In the genomic region with DNA sequence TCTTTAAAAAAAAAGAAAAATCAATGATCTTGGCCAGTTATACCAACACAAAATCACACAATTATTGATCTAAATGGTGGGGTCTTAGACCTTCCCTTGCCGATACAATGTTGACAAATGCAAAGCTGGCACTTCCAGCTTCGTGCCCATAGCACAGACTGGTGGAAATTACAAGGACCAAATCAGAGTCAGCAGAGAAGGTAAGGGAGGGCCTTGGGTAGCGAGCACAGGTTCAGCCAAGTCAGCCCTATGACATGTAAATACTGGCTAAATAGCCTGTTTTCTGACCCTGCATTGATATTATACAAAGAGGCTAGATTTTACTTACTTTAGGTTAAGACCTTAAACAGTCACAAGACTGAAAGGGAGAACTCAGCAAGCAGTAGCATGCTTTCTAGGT, we compare ENCODE assay signal across 21 cellular contexts. TPM values are rescaled to one million over a fixed set of nuclear protein-coding genes. Genes with fewer than 3 reads are reported as not detected.
DNase-seq lines count a peak whose midpoint lies in the region; ATAC-seq, FAIRE-seq and TF ChIP-seq lines count a peak whose summit lies in the region.
"Had no signal": no experiment of that assay in that cellular context is flagged by ENCODE, and none has a peak within 500 bp of the region (broad histone marks: within the 10 kb centered on the region; RNA-seq: fewer than 3 reads in every experiment).

No MANE protein-coding gene starts in this region.

- DNase-seq in D721Med (ENCODE audit: insufficient read length, low spot score), result no peak
- no peak for DNase-seq in HepG2 (ENCODE audit: low spot score)
- DNase-seq in head of caudate nucleus, result no peak
- no peak for DNase-seq in stimulated activated naive CD8-positive, alpha-beta T cell treated with anti-CD3 and anti-CD28 coated beads, Interleukin-15, Interleukin-2, amounts not matched to agents 100 U/mL and 50 U/mL, for 24 hours
- no peak for DNase-seq in spleen
- DNase-seq: activated CD4-positive, alpha-beta T cell treated with anti-CD3 and anti-CD28 coated beads for 4 hours; CD4-positive, alpha-beta memory T cell; left colon; mucosa of descending colon; NCI-H1930; NCI-H510A; nucleus accumbens; sigmoid colon; stimulated activated CD4-positive, alpha-beta T cell treated with anti-CD3 and anti-CD28 coated beads, Interleukin-1b, Interleukin-23, amount 100 ng/mL, for 48 hours; T1000; uterus had no signal

- H3K4me3 ChIP-seq in HepG2 (replicated peaks in 1 of 3; ENCODE audit: insufficient read depth in 1 of 3, low read depth in 2 of 3, low read length in 3 of 3) (no peak overlapping the region), spleen (no peak overlapping the region)
- H3K4me3 ChIP-seq: coronary artery, mucosa of descending colon, sigmoid colon, uterus had no signal

- H3K9me3 ChIP-seq in HepG2 (ENCODE audit: low read length), result no peaks in the 10 kb centered on the region
- H3K9me3 ChIP-seq in spleen, result no peaks in the 10 kb centered on the region
- H3K9me3 ChIP-seq: mucosa of descending colon, sigmoid colon, uterus had no signal

- TF ChIP-seq RAD21 in HepG2 (CRISPR knock-in tag; IDR thresholded peaks at IDR 0.05), result no peak

- in situ Hi-C loops in HepG2 (cut with HindIII; ENCODE audit: extremely low pct_ligation_motif_present, low pct_unique_long_range_greater_than_20kb), result no loop called here

- TF ChIP-seq EP300 in HepG2 (IDR thresholded peaks at IDR 0.05; ENCODE audit: low read depth in 2 of 2, low read length in 2 of 2), result no peak
- no peak for TF ChIP-seq EP300 in HepG2 (CRISPR knock-in tag; IDR thresholded peaks at IDR 0.05; ENCODE audit: borderline replicate concordance)

- BruUV-seq in HepG2 (replicated peaks; lab: Mats Ljungman, UMichigan), result no TSS peak

- peak overlapping the region; percentile 0; the same call in 1 of the 2 replicates for H3K4me2 ChIP-seq in HepG2 (ENCODE audit: low read depth, low read length)

- no peak for TF ChIP-seq POLR2A in HepG2 (IDR thresholded peaks at IDR 0.05; ENCODE audit: insufficient read depth in 1 of 2, low read depth in 2 of 2, low read length in 2 of 2)
- no peak for TF ChIP-seq POLR2A in spleen (IDR thresholded peaks at IDR 0.05)

- H3K9ac ChIP-seq in HepG2 (ENCODE audit: insufficient read depth, low read depth, low read length), result no peak overlapping the region

- no peaks in the 10 kb centered on the region for H3K79me2 ChIP-seq in HepG2 (ENCODE audit: insufficient read depth, low read length)

- no peak overlapping the region for H2AFZ ChIP-seq in HepG2 (ENCODE audit: low read length)

- no peaks in the 10 kb centered on the region for H3K36me3 ChIP-seq in HepG2 (replicated peaks in 1 of 2; ENCODE audit: control insufficient read depth in 1 of 2, insufficient read depth in 2 of 2, low read length in 2 of 2)
- H3K36me3 ChIP-seq in spleen, result peaks cover 0 to 10% (median 3%) of the 10 kb centered on the region in 6 donors
- H3K36me3 ChIP-seq: uterus had no signal

- H4K20me1 ChIP-seq in HepG2 (ENCODE audit: insufficient read depth, low read length), result no peaks in the 10 kb centered on the region

- no peaks in the 10 kb centered on the region for H3K27me3 ChIP-seq in HepG2 (ENCODE audit: control insufficient read depth in 1 of 2, insufficient read depth in 2 of 2, low read length in 2 of 2)
- no peaks in the 10 kb centered on the region for H3K27me3 ChIP-seq in spleen (replicated peaks in 1 of 7)
- H3K27me3 ChIP-seq: sigmoid colon, uterus had no signal

- no peak overlapping the region for H3K27ac ChIP-seq in HepG2 (ENCODE audit: extremely low read length, insufficient read depth, low read length)
- H3K27ac ChIP-seq in spleen, result no peak overlapping the region
- H3K27ac ChIP-seq: coronary artery, sigmoid colon, uterus had no signal

- FAIRE-seq in D721Med (lab: Jason Lieb, UNC) (peak; percentile 53), HepG2 (lab: Jason Lieb, UNC) (no peak)

- H3K4me1 ChIP-seq in HepG2 (ENCODE audit: insufficient read depth, low read length), result peaks cover 19% of the 10 kb centered on the region; the same call in 1 of the 2 replicates
- no peaks in the 10 kb centered on the region for H3K4me1 ChIP-seq in spleen
- H3K4me1 ChIP-seq: sigmoid colon, uterus had no signal

- ATAC-seq in GM21619 (IDR thresholded peaks at IDR 0.05; ENCODE audit: unreplicated experiment), result peak; percentile 3
- ATAC-seq in HG03571 (IDR thresholded peaks at IDR 0.05; ENCODE audit: unreplicated experiment), result peak; percentile 3
- no peak for ATAC-seq in HepG2
- ATAC-seq in stimulated activated naive CD8-positive, alpha-beta T cell treated with anti-CD3 and anti-CD28 coated beads, Interleukin-15, Interleukin-2, amounts not matched to agents 100 U/mL and 50 U/mL, for 24 hours, result no peak
- ATAC-seq in HG02571 (IDR thresholded peaks at IDR 0.05; ENCODE audit: unreplicated experiment), result no peak
- ATAC-seq: HCT116, left colon, mucosa of descending colon had no signal

- CTCF ChIA-PET in HepG2 (lab: Yijun Ruan, JAX; ENCODE audit: low intra/inter-chr PET ratio, low total read pairs), result no interaction called here

- WGBS in HepG2 (ENCODE audit: low lambda C conversion rate), result 46% methylated on average over 3 of the region's 3 CpGs
- 86 to 95% (median 90%) methylated on average over 3 of the region's 3 CpGs for WGBS in spleen, 5 donors

- TF ChIP-seq CTCF in D721Med (IDR thresholded peaks at IDR 0.05; ENCODE audit: insufficient read depth, missing control alignments), result no peak
- no peak for TF ChIP-seq CTCF in HepG2 (CRISPR knock-in tag; IDR thresholded peaks at IDR 0.05)
- TF ChIP-seq CTCF in spleen (IDR thresholded peaks at IDR 0.05 in 8 of 11, conservative IDR thresholded peaks at IDR 0.05 in 3 of 11), result no peak

- intact Hi-C loops in HepG2 (cut with micrococcal nuclease; ENCODE audit: unreplicated experiment), result no loop called here
- intact Hi-C loops in head of caudate nucleus (cut with DNase I), result no loop called here
- intact Hi-C loops in spleen (cut with DNase I; ENCODE audit: low total_unique reads), result no loop called here

- POLR2A ChIA-PET in HepG2 (lab: Yijun Ruan, JAX), result no interaction called here

TF ChIP-seq in HepG2, 621 proteins besides CTCF, POLR2A, EP300 and RAD21 (continues in another document):
- TF ChIP-seq JDP2 (CRISPR knock-in tag; IDR thresholded peaks at IDR 0.05; ENCODE audit: borderline replicate concordance), result no peak
- TF ChIP-seq ZNF136 (CRISPR knock-in tag; IDR thresholded peaks at IDR 0.05; ENCODE audit: low read depth), result no peak
- no peak for TF ChIP-seq HOXA5 (CRISPR knock-in tag; IDR thresholded peaks at IDR 0.05)
- no peak for TF ChIP-seq ETV6 (CRISPR knock-in tag; conservative IDR thresholded peaks at IDR 0.05)
- TF ChIP-seq ZNF543 (CRISPR knock-in tag; IDR thresholded peaks at IDR 0.05), result no peak

RNA-seq across cellular contexts. Expression of a gene that starts 30.3 kb away (rescaled TPM):
- total RNA-seq in HepG2 (2016; rRNA removed; fragmentation: Illumina TruSeq; extraction: Trizol) (20.1 and 37.0 TPM in 2 replicates), spleen (10 to 100 TPM; 13.4 to 18.9 (median 18.4) TPM)
- 13.0 and 15.7 TPM in 2 replicates for total RNA-seq in HepG2 (2016; cell fraction: cytosol; rRNA removed; fragmentation: Illumina TruSeq; extraction: Trizol; ENCODE audit: low read depth)
- 21.8 and 36.8 TPM in 2 replicates for total RNA-seq in HepG2 (2016; cell fraction: insoluble cytoplasmic fraction; rRNA removed; fragmentation: Illumina TruSeq; extraction: Trizol)
- 14.1 and 17.0 TPM in 2 replicates for total RNA-seq in HepG2 (2016; cell fraction: membrane; rRNA removed; fragmentation: Illumina TruSeq; extraction: Trizol)
- total RNA-seq in HepG2 (2016; cell fraction: nucleus; rRNA removed; fragmentation: Illumina TruSeq; extraction: Trizol), result 11.0 and 12.6 TPM in 2 replicates
- polyA plus RNA-seq in HepG2 (2011; rRNA removed) (4.2 and 5.2 TPM in 2 replicates), spleen (10 to 100 TPM in 2 of 3 donors, 1 to 10 TPM in 1; 9.5 to 13.2 (median 11.2) TPM)
- 1.5 and 3.3 TPM in 2 replicates for polyA plus RNA-seq in HepG2 (2011; cell fraction: cytosol; rRNA removed)
- polyA plus RNA-seq in HepG2 (2011; cell fraction: nucleus; rRNA removed), result 1.2 and 2.2 TPM in 2 replicates
- polyA plus RNA-seq in HepG2 (2012), result 8.8 and 10.4 TPM in 2 replicates
- 0.91 and 0.95 TPM in 2 replicates for polyA plus RNA-seq in HepG2 (2016; cell fraction: cytosol; fragmentation: Illumina TruSeq; extraction: Trizol; ENCODE audit: low read depth)
- polyA plus RNA-seq in HepG2 (2016; cell fraction: insoluble cytoplasmic fraction; fragmentation: Illumina TruSeq; extraction: Trizol; ENCODE audit: low read depth), result 19.5 and 21.1 TPM in 2 replicates
- 3.0 and 3.7 TPM in 2 replicates for polyA plus RNA-seq in HepG2 (2016; cell fraction: membrane; fragmentation: Illumina TruSeq; extraction: Trizol; ENCODE audit: low read depth)
- 11.3 and 13.0 TPM in 2 replicates for polyA plus RNA-seq in HepG2 (2016; cell fraction: nucleus; fragmentation: Illumina TruSeq; extraction: Trizol; ENCODE audit: insufficient read depth, low read depth)
- polyA minus RNA-seq in HepG2 (2011; rRNA and poly(A)+ RNA removed; ENCODE audit: low replicate concordance), result 4.7 and 6.7 TPM in 2 replicates
- polyA minus RNA-seq in HepG2 (2011; cell fraction: cytosol; rRNA and poly(A)+ RNA removed), result 7.7 and 9.3 TPM in 2 replicates
- 9.4 and 10.9 TPM in 2 replicates for polyA minus RNA-seq in HepG2 (2011; cell fraction: nucleus; rRNA and poly(A)+ RNA removed)

RNA-seq across cellular contexts. Expression of a gene that starts 55.9 kb away (rescaled TPM):
- 4.8 and 6.4 TPM in 2 replicates for total RNA-seq in HepG2 (2016; rRNA removed; fragmentation: Illumina TruSeq; extraction: Trizol)
- total RNA-seq in HepG2 (2016; cell fraction: cytosol; rRNA removed; fragmentation: Illumina TruSeq; extraction: Trizol; ENCODE audit: low read depth), result 0.61 and 0.79 TPM in 2 replicates
- 3.9 and 7.0 TPM in 2 replicates for total RNA-seq in HepG2 (2016; cell fraction: insoluble cytoplasmic fraction; rRNA removed; fragmentation: Illumina TruSeq; extraction: Trizol)
- 1.8 and 2.5 TPM in 2 replicates for total RNA-seq in HepG2 (2016; cell fraction: membrane; rRNA removed; fragmentation: Illumina TruSeq; extraction: Trizol)
- 8.8 and 9.5 TPM in 2 replicates for total RNA-seq in HepG2 (2016; cell fraction: nucleus; rRNA removed; fragmentation: Illumina TruSeq; extraction: Trizol)
- 6.6 and 6.8 TPM in 2 replicates for polyA plus RNA-seq in HepG2 (2011; rRNA removed)
- polyA plus RNA-seq in HepG2 (2011; cell fraction: cytosol; rRNA removed), result 3.8 and 5.9 TPM in 2 replicates
- polyA plus RNA-seq in HepG2 (2011; cell fraction: nucleus; rRNA removed), result 2.6 and 3.1 TPM in 2 replicates
- polyA plus RNA-seq in HepG2 (2012), result 8.6 and 12.1 TPM in 2 replicates
- polyA plus RNA-seq in HepG2 (2016; cell fraction: cytosol; fragmentation: Illumina TruSeq; extraction: Trizol; ENCODE audit: low read depth), result 0.44 and 0.58 TPM in 2 replicates
- polyA plus RNA-seq in HepG2 (2016; cell fraction: insoluble cytoplasmic fraction; fragmentation: Illumina TruSeq; extraction: Trizol; ENCODE audit: low read depth), result 5.9 and 6.6 TPM in 2 replicates
- 1.8 and 2.2 TPM in 2 replicates for polyA plus RNA-seq in HepG2 (2016; cell fraction: membrane; fragmentation: Illumina TruSeq; extraction: Trizol; ENCODE audit: low read depth)
- 13.3 and 14.2 TPM in 2 replicates for polyA plus RNA-seq in HepG2 (2016; cell fraction: nucleus; fragmentation: Illumina TruSeq; extraction: Trizol; ENCODE audit: insufficient read depth, low read depth)
- polyA minus RNA-seq in HepG2 (2011; rRNA and poly(A)+ RNA removed; ENCODE audit: low replicate concordance), result 7.8 and 12.9 TPM in 2 replicates
- polyA minus RNA-seq in HepG2 (2011; cell fraction: cytosol; rRNA and poly(A)+ RNA removed), result 5.9 and 6.9 TPM in 2 replicates
- polyA minus RNA-seq in HepG2 (2011; cell fraction: nucleus; rRNA and poly(A)+ RNA removed), result 8.0 and 8.9 TPM in 2 replicates
- total RNA-seq in spleen, result 10 to 100 TPM; 24.3 to 36.1 (median 28.6) TPM
- 10 to 100 TPM; 18.5 to 19.6 (median 19.1) TPM for polyA plus RNA-seq in spleen

Comparison
In these comparisons a context has a peak if more than half of its experiments do, and no peak if none do; other contexts are left out.
1. ATAC-seq: peak in GM21619 (single experiment) and HG03571 (single experiment); none in HepG2 (single experiment), stimulated activated naive CD8-positive, alpha-beta T cell treated with anti-CD3 and anti-CD28 coated beads, Interleukin-15, Interleukin-2, amounts not matched to agents 100 U/mL and 50 U/mL, for 24 hours (single experiment) and HG02571 (single experiment).